ENCODE assay signal across 17 cellular contexts in genomic region chr15:71050461-71050860, GRCh38.
DNase-seq lines count a peak whose midpoint lies in the region; ATAC-seq, FAIRE-seq and TF ChIP-seq lines count a peak whose summit lies in the region.
"Had no signal": no experiment of that assay in that cellular context is flagged by ENCODE, and none has a peak within 500 bp of the region (broad histone marks: within the 10 kb centered on the region; RNA-seq: fewer than 3 reads in every experiment).

No MANE protein-coding gene starts in this region.

- H3K9ac ChIP-seq in GM23248, result peak overlapping the region; percentile 72
- H3K9ac ChIP-seq in IMR-90 (ENCODE audit: low read depth, low read length), result no peak overlapping the region
- peak overlapping the region; percentile 68 for H3K9ac ChIP-seq in skeletal muscle satellite cell (ENCODE audit: low read depth, low read length)

- dilution Hi-C loops in IMR-90 (cut with HindIII; ENCODE audit: low sequenced_read_pairs, unreplicated experiment), result no loop called here

- H4K5ac ChIP-seq in IMR-90 (ENCODE audit: low read depth, low read length), result peak overlapping the region; percentile 97

- no TSS peak for BruUV-seq in IMR-90 (replicated peaks; lab: Mats Ljungman, UMichigan)

- no peaks in the 10 kb centered on the region for H3K79me2 ChIP-seq in GM23248 (ENCODE audit: insufficient read depth)

- peak overlapping the region; percentile 97 for H2BK120ac ChIP-seq in IMR-90 (ENCODE audit: low read depth, low read length)

- no peak overlapping the region for H3K4me3 ChIP-seq in GM23248
- H3K4me3 ChIP-seq in IMR-90 (ENCODE audit: insufficient read depth, low read depth, low read length), result no peak overlapping the region
- H3K4me3 ChIP-seq in epithelial cell of esophagus (ENCODE audit: low read length), result no peak overlapping the region
- H3K4me3 ChIP-seq in skeletal muscle satellite cell (ENCODE audit: low read length), result no peak overlapping the region

- in situ Hi-C loops in GM23248 (cut with MboI) (no loop called here), IMR-90 (cut with MboI; ENCODE audit: low sequenced_read_pairs) (no loop called here)

- H3K56ac ChIP-seq in IMR-90 (ENCODE audit: extremely low read depth, insufficient read depth, low read length), result peak overlapping the region; percentile 56; the same call in 1 of the 2 replicates

- H3K9me2 ChIP-seq in GM23248 (ENCODE audit: insufficient read depth), result no peaks in the 10 kb centered on the region

- H2BK5ac ChIP-seq in IMR-90 (ENCODE audit: low read depth, low read length, poor library complexity, severe bottlenecking), result peak overlapping the region; percentile 99

- ATAC-seq in IMR-90 (ENCODE audit: low read depth), result no peak

- H3K36me3 ChIP-seq in GM23248 (ENCODE audit: low read depth) (no peaks in the 10 kb centered on the region), IMR-90 (ENCODE audit: control insufficient read depth, insufficient read depth, low read length) (no peaks in the 10 kb centered on the region), skeletal muscle satellite cell (ENCODE audit: insufficient read depth, low read length) (no peaks in the 10 kb centered on the region)

- peak overlapping the region; percentile 78 to 90; a peak in 3 of 4 replicates for H4K8ac ChIP-seq in IMR-90 (ENCODE audit: low read depth in 2 of 2, low read length in 2 of 2)

- peak overlapping the region; percentile 79 for H3K4ac ChIP-seq in IMR-90 (ENCODE audit: low read depth, low read length)

- no peak for FAIRE-seq in GM19239 (lab: Jason Lieb, UNC)
- FAIRE-seq: RCC 7860 had no signal

- H3K27me3 Mint-ChIP-seq in progenitor cell of endocrine pancreas, result no peaks in the 10 kb centered on the region

- H3K79me1 ChIP-seq in IMR-90 (ENCODE audit: low read depth in 1 of 2, low read length in 2 of 2), result peaks cover 3 to 17% of the 10 kb centered on the region in 2 experiments; a peak in 2 of 4 replicates

- peaks cover 17% of the 10 kb centered on the region for H3K9me1 ChIP-seq in IMR-90 (ENCODE audit: insufficient read depth, low read length)

- no peaks in the 10 kb centered on the region for H3K9me3 ChIP-seq in GM23248 (ENCODE audit: low read depth)
- no peaks in the 10 kb centered on the region for H3K9me3 ChIP-seq in IMR-90 (ENCODE audit: control insufficient read depth, insufficient read depth, low read length)
- no peaks in the 10 kb centered on the region for H3K9me3 ChIP-seq in skeletal muscle satellite cell (replicated peaks; ENCODE audit: low read length)

- H2BK20ac ChIP-seq in IMR-90 (ENCODE audit: low read depth, low read length), result peak overlapping the region; percentile 92

- H3K27ac Mint-ChIP-seq in progenitor cell of endocrine pancreas, result no peak overlapping the region

- peaks cover 48% of the 10 kb centered on the region for H3F3A ChIP-seq in GM23248 (ENCODE audit: insufficient read depth)

- H3K23ac ChIP-seq in IMR-90 (ENCODE audit: low read depth, low read length), result peak overlapping the region; percentile 46; the same call in 1 of the 2 replicates

- intact Hi-C loops in IMR-90 (cut with micrococcal nuclease), result no loop called here

- H3K4me2 ChIP-seq in GM23248 (ENCODE audit: unreplicated experiment), result peak overlapping the region; percentile 10
- H3K4me2 ChIP-seq in IMR-90 (ENCODE audit: low read depth, low read length), result no peak overlapping the region
- no peak overlapping the region for H3K4me2 ChIP-seq in skeletal muscle satellite cell (ENCODE audit: low read length)

- H2BK15ac ChIP-seq in IMR-90 (ENCODE audit: low read depth, low read length), result peak overlapping the region; percentile 98; the same call in 2 of the 3 replicates

- CTCF ChIA-PET in IMR-90 (lab: Yijun Ruan, JAX), result no interaction called here

- H2AFZ ChIP-seq in GM23248, result no peak overlapping the region
- no peak overlapping the region for H2AFZ ChIP-seq in IMR-90 (replicated peaks; ENCODE audit: low read length, poor library complexity)

- no peak for TF ChIP-seq POLR2A in IMR-90 (IDR thresholded peaks at IDR 0.05; ENCODE audit: low read depth, low read length)

- TF ChIP-seq RAD21 in IMR-90 (IDR thresholded peaks at IDR 0.05; ENCODE audit: low read length), result no peak

- TF ChIP-seq CTCF in IMR-90 (conservative IDR thresholded peaks at IDR 0.05; ENCODE audit: low read depth, low read length) (no peak), epithelial cell of esophagus (IDR thresholded peaks at IDR 0.05; ENCODE audit: insufficient read depth, low read depth, low read length, missing control alignments) (no peak), progenitor cell of endocrine pancreas (IDR thresholded peaks at IDR 0.05; ENCODE audit: unreplicated experiment) (no peak)

- H2AK9ac ChIP-seq in IMR-90 (replicated peaks; ENCODE audit: low read depth, low read length, poor library complexity), result no peak overlapping the region

- peaks cover 3% of the 10 kb centered on the region for H3K36me3 Mint-ChIP-seq in progenitor cell of endocrine pancreas (ENCODE audit: insufficient read depth)

- peak overlapping the region; percentile 89 for H4K91ac ChIP-seq in IMR-90 (ENCODE audit: insufficient read depth, low read depth, low read length)

- peaks cover 6% of the 10 kb centered on the region for H3K9me3 Mint-ChIP-seq in progenitor cell of endocrine pancreas (ENCODE audit: low read depth)
- H3K9me3 Mint-ChIP-seq: H9 had no signal

- H3K27me3 ChIP-seq in GM23248 (replicated peaks; ENCODE audit: insufficient read depth) (no peaks in the 10 kb centered on the region), IMR-90 (ENCODE audit: control insufficient read depth, insufficient read depth, low read length) (no peaks in the 10 kb centered on the region), skeletal muscle satellite cell (ENCODE audit: control insufficient read depth, insufficient read depth, low read length) (no peaks in the 10 kb centered on the region)

- DNase-seq in GM23248 (no peak), IMR-90 (no peak), epithelial cell of esophagus (ENCODE audit: low read depth) (peak; percentile 83), progenitor cell of endocrine pancreas (ENCODE audit: low spot score, unreplicated experiment) (no peak), GM19239 (ENCODE audit: insufficient read length, low spot score) (no peak)
- no peak for DNase-seq in activated naive CD4-positive, alpha-beta T cell treated with Interleukin-2 at 50 U/mL for 16 hours
- DNase-seq: DMS79 treated with DMSO at 0.1 percent for 48 hours; H9; KBM-7; NCI-H1105 treated with DMSO at 0.1 percent for 48 hours; NCI-H1694; NCI-H748 treated with DMSO at 0.1 percent for 48 hours; NK-92 treated with Interleukin-12 subunit alpha and Interleukin-12 subunit beta, amount 100 ng/mL, for 24 hours; SHP77 treated with DMSO at 0.1 percent for 48 hours had no signal

- peaks cover 64% of the 10 kb centered on the region for H3K4me1 ChIP-seq in GM23248 (ENCODE audit: insufficient read depth)
- H3K4me1 ChIP-seq in IMR-90 (ENCODE audit: control insufficient read depth, insufficient read depth, low read length), result peaks cover 20% of the 10 kb centered on the region
- H3K4me1 ChIP-seq in skeletal muscle satellite cell (ENCODE audit: control insufficient read depth, insufficient read depth, low read length), result peaks cover 68% of the 10 kb centered on the region

- peak overlapping the region; percentile 81 for H2AK5ac ChIP-seq in IMR-90 (ENCODE audit: low read depth, low read length)

- no peak overlapping the region for H3K4me3 Mint-ChIP-seq in progenitor cell of endocrine pancreas (ENCODE audit: low read depth)
- H3K4me3 Mint-ChIP-seq: H9 had no signal

- no peaks in the 10 kb centered on the region for H4K20me1 ChIP-seq in GM23248 (ENCODE audit: insufficient read depth)
- no peaks in the 10 kb centered on the region for H4K20me1 ChIP-seq in IMR-90 (ENCODE audit: insufficient read depth, low read length)

- H3K4me1 Mint-ChIP-seq in progenitor cell of endocrine pancreas (ENCODE audit: low read depth), result no peaks in the 10 kb centered on the region

- peak overlapping the region; percentile 95 for H3K27ac ChIP-seq in GM23248
- H3K27ac ChIP-seq in IMR-90 (ENCODE audit: insufficient read depth, low read length), result peak overlapping the region; percentile 99; the same call in 1 of the 2 replicates
- H3K27ac ChIP-seq: C4-2B had no signal

- WGBS in GM23248 (ENCODE audit: low coverage in 1 of 2, low lambda C conversion rate in 2 of 2, missing lambda C conversion rate in 2 of 2), 2 experiments, result 74 to 75% methylated on average over 4 of the region's 4 CpGs
- whole genome bisulfite sequencing in IMR-90 (ENCODE audit: extremely low coverage in 2 of 2, insufficient read length in 1 of 2), 2 experiments, result no CpG with 5 or more reads among the region's 4 CpGs

- POLR2A ChIA-PET in IMR-90 (lab: Charles Lee; ENCODE audit: unreplicated experiment), result no interaction called here

- H3K14ac ChIP-seq in IMR-90 (replicated peaks; ENCODE audit: low read depth, low read length), result peak overlapping the region; percentile 89

- H3K18ac ChIP-seq in IMR-90 (ENCODE audit: low read depth, low read length), result peak overlapping the region; percentile 86

TF ChIP-seq in IMR-90, 13 proteins besides CTCF, POLR2A, EP300 and RAD21:
- TF ChIP-seq RFX5 (IDR thresholded peaks at IDR 0.05; ENCODE audit: low read depth, low read length) (no peak), RCOR1 (IDR thresholded peaks at IDR 0.05; ENCODE audit: insufficient replicate concordance, low read length) (no peak), MAFK (IDR thresholded peaks at IDR 0.05; ENCODE audit: low read depth, low read length) (no peak), CHD1 (IDR thresholded peaks at IDR 0.05; ENCODE audit: low read depth, low read length) (no peak), SMC3 (IDR thresholded peaks at IDR 0.05; ENCODE audit: low read depth, low read length) (no peak), CEBPB (IDR thresholded peaks at IDR 0.05; ENCODE audit: low read depth, low read length) (no peak), ELK1 (IDR thresholded peaks at IDR 0.05; ENCODE audit: borderline replicate concordance, low read depth, low read length) (no peak), MXI1 (IDR thresholded peaks at IDR 0.05; ENCODE audit: borderline replicate concordance, low read depth, low read length) (no peak), MAZ (IDR thresholded peaks at IDR 0.05; ENCODE audit: borderline replicate concordance, low read depth, low read length) (no peak)
